Comparison of ENCODE assay signal across 1 cellular context in genomic region chr17:78359216-78359935, GRCh38.
TF ChIP-seq lines count a peak whose summit lies in the region.

No MANE protein-coding gene starts in this region.

TF ChIP-seq in K562, 482 proteins besides CTCF, POLR2A, EP300 and RAD21 (continued from another document):
- 0 out of 2 replicates have a peak, but pooled peaks have one; percentile 11 for TF ChIP-seq SIN3B (IDR thresholded peaks at IDR 0.05; ENCODE audit: low read depth)
- TF ChIP-seq RFX1 (IDR thresholded peaks at IDR 0.05), result no peak
- 0 out of 2 replicates have a peak, but pooled peaks have one; percentile 7 for TF ChIP-seq ZFX (CRISPR knock-in tag; IDR thresholded peaks at IDR 0.05)
- TF ChIP-seq NR2C2 (CRISPR knock-in tag; IDR thresholded peaks at IDR 0.05), result no peak
- peak; percentile 8; the same call in 1 of the 2 replicates for TF ChIP-seq NR2C2 (tag; IDR thresholded peaks at IDR 0.05)
- TF ChIP-seq BCL6 (CRISPR knock-in tag; IDR thresholded peaks at IDR 0.05), result no peak
- peak; percentile 87 for TF ChIP-seq RBM22 (IDR thresholded peaks at IDR 0.05; ENCODE audit: low read depth, low read length, poor library complexity, severe bottlenecking)
- TF ChIP-seq RBM14 (IDR thresholded peaks at IDR 0.05; ENCODE audit: borderline replicate concordance, insufficient read depth, low read depth, low read length), result 0 out of 2 replicates have a peak, but pooled peaks have one; percentile 65
- TF ChIP-seq SRF (CRISPR knock-in tag; IDR thresholded peaks at IDR 0.05), result 0 out of 4 replicates have a peak, but pooled peaks of 1 of the 2 experiments have one; percentile 28
- 0 out of 2 replicates have a peak, but pooled peaks have one; percentile 65 for TF ChIP-seq ZC3H4 (CRISPR knock-in tag; IDR thresholded peaks at IDR 0.05; ENCODE audit: borderline replicate concordance)
- TF ChIP-seq CGGBP1 (CRISPR knock-in tag; IDR thresholded peaks at IDR 0.05), result no peak
- TF ChIP-seq KDM1A (IDR thresholded peaks at IDR 0.05), result no peak
- TF ChIP-seq XRCC3 (IDR thresholded peaks at IDR 0.05), result no peak
- TF ChIP-seq, protein P1, sequence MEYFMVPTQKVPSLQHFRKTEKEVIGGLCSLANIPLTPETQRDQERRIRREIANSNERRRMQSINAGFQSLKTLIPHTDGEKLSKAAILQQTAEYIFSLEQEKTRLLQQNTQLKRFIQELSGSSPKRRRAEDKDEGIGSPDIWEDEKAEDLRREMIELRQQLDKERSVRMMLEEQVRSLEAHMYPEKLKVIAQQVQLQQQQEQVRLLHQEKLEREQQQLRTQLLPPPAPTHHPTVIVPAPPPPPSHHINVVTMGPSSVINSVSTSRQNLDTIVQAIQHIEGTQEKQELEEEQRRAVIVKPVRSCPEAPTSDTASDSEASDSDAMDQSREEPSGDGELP (CRISPR knock-in tag; IDR thresholded peaks at IDR 0.05; ENCODE audit: borderline replicate concordance), result peak; percentile 35; the same call in 1 of the 2 replicates
- TF ChIP-seq ZBTB40 (IDR thresholded peaks at IDR 0.05), result 0 out of 2 replicates have a peak, but pooled peaks have one; percentile 50
- TF ChIP-seq ZBTB40 (CRISPR knock-in tag; IDR thresholded peaks at IDR 0.05), result no peak
- no peak for TF ChIP-seq ZZZ3 (IDR thresholded peaks at IDR 0.05)
- no peak for TF ChIP-seq SMARCA4 (IDR thresholded peaks at IDR 0.05)
- TF ChIP-seq ATF6 (CRISPR knock-in tag; IDR thresholded peaks at IDR 0.05), result no peak
- TF ChIP-seq PCBP1 (IDR thresholded peaks at IDR 0.05; ENCODE audit: low read depth, low read length, poor library complexity, severe bottlenecking), result peak; percentile 21
- TF ChIP-seq ETV6 (IDR thresholded peaks at IDR 0.05; ENCODE audit: borderline replicate concordance in 1 of 2, low read depth in 2 of 2, low read length in 1 of 2), result no peak
- peak; percentile 50; the same call in 1 of the 2 replicates for TF ChIP-seq ETV6 (CRISPR knock-in tag; IDR thresholded peaks at IDR 0.05; ENCODE audit: borderline replicate concordance)
- TF ChIP-seq XRCC5 (IDR thresholded peaks at IDR 0.05; ENCODE audit: low read depth, low read length), result 0 out of 2 replicates have a peak, but pooled peaks have one; percentile 6
- 0 out of 4 replicates have a peak, but pooled peaks of 1 of the 2 experiments have one; percentile 26 for TF ChIP-seq FOXA3 (CRISPR knock-in tag; conservative IDR thresholded peaks at IDR 0.05 in 1 of 2, IDR thresholded peaks at IDR 0.05 in 1 of 2)
- TF ChIP-seq SPI1 (IDR thresholded peaks at IDR 0.05; ENCODE audit: borderline replicate concordance, low read depth, low read length), result no peak
- TF ChIP-seq, protein P2, sequence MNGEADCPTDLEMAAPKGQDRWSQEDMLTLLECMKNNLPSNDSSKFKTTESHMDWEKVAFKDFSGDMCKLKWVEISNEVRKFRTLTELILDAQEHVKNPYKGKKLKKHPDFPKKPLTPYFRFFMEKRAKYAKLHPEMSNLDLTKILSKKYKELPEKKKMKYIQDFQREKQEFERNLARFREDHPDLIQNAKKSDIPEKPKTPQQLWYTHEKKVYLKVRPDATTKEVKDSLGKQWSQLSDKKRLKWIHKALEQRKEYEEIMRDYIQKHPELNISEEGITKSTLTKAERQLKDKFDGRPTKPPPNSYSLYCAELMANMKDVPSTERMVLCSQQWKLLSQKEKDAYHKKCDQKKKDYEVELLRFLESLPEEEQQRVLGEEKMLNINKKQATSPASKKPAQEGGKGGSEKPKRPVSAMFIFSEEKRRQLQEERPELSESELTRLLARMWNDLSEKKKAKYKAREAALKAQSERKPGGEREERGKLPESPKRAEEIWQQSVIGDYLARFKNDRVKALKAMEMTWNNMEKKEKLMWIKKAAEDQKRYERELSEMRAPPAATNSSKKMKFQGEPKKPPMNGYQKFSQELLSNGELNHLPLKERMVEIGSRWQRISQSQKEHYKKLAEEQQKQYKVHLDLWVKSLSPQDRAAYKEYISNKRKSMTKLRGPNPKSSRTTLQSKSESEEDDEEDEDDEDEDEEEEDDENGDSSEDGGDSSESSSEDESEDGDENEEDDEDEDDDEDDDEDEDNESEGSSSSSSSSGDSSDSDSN (IDR thresholded peaks at IDR 0.05; ENCODE audit: borderline replicate concordance in 1 of 2, low read depth in 2 of 2, low read length in 2 of 2), result peak in 1 of 2 experiments; percentile 43; a peak in 2 of 4 replicates
- TF ChIP-seq ZNF121 (CRISPR knock-in tag; conservative IDR thresholded peaks at IDR 0.05), result 0 out of 2 replicates have a peak, but pooled peaks have one; percentile 3
- peak; percentile 63; the same call in 1 of the 2 replicates for TF ChIP-seq SAFB (IDR thresholded peaks at IDR 0.05; ENCODE audit: borderline replicate concordance, low read depth, low read length)
- TF ChIP-seq ZNF707 (CRISPR knock-in tag; conservative IDR thresholded peaks at IDR 0.05), result no peak
- peak; percentile 47 for TF ChIP-seq RBBP5 (IDR thresholded peaks at IDR 0.05; ENCODE audit: borderline replicate concordance, insufficient read depth, low read length, poor library complexity, severe bottlenecking)
- peak; percentile 69 for TF ChIP-seq TGIF2 (CRISPR knock-in tag; IDR thresholded peaks at IDR 0.05)
- TF ChIP-seq, protein P3, sequence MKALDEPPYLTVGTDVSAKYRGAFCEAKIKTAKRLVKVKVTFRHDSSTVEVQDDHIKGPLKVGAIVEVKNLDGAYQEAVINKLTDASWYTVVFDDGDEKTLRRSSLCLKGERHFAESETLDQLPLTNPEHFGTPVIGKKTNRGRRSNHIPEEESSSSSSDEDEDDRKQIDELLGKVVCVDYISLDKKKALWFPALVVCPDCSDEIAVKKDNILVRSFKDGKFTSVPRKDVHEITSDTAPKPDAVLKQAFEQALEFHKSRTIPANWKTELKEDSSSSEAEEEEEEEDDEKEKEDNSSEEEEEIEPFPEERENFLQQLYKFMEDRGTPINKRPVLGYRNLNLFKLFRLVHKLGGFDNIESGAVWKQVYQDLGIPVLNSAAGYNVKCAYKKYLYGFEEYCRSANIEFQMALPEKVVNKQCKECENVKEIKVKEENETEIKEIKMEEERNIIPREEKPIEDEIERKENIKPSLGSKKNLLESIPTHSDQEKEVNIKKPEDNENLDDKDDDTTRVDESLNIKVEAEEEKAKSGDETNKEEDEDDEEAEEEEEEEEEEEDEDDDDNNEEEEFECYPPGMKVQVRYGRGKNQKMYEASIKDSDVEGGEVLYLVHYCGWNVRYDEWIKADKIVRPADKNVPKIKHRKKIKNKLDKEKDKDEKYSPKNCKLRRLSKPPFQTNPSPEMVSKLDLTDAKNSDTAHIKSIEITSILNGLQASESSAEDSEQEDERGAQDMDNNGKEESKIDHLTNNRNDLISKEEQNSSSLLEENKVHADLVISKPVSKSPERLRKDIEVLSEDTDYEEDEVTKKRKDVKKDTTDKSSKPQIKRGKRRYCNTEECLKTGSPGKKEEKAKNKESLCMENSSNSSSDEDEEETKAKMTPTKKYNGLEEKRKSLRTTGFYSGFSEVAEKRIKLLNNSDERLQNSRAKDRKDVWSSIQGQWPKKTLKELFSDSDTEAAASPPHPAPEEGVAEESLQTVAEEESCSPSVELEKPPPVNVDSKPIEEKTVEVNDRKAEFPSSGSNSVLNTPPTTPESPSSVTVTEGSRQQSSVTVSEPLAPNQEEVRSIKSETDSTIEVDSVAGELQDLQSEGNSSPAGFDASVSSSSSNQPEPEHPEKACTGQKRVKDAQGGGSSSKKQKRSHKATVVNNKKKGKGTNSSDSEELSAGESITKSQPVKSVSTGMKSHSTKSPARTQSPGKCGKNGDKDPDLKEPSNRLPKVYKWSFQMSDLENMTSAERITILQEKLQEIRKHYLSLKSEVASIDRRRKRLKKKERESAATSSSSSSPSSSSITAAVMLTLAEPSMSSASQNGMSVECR (CRISPR knock-in tag; IDR thresholded peaks at IDR 0.05), result peak; percentile 82
- TF ChIP-seq ZNF224 (CRISPR knock-in tag; IDR thresholded peaks at IDR 0.05), result no peak
- TF ChIP-seq ZNF3 (CRISPR knock-in tag; IDR thresholded peaks at IDR 0.05), result no peak
- TF ChIP-seq TAL1 (IDR thresholded peaks at IDR 0.05), result no peak
- peak; percentile 73; the same call in 1 of the 2 replicates for TF ChIP-seq ZBTB7A (IDR thresholded peaks at IDR 0.05; ENCODE audit: borderline replicate concordance, control insufficient read depth, low read depth, low read length)
- TF ChIP-seq SP1 (CRISPR knock-in tag; IDR thresholded peaks at IDR 0.05), result peak; percentile 31; the same call in 1 of the 2 replicates
- TF ChIP-seq GABPB1 (CRISPR knock-in tag; IDR thresholded peaks at IDR 0.05), result peak; percentile 40; the same call in 1 of the 2 replicates
